Comparison of ENCODE assay signal across 20 cellular contexts in the genomic region with DNA sequence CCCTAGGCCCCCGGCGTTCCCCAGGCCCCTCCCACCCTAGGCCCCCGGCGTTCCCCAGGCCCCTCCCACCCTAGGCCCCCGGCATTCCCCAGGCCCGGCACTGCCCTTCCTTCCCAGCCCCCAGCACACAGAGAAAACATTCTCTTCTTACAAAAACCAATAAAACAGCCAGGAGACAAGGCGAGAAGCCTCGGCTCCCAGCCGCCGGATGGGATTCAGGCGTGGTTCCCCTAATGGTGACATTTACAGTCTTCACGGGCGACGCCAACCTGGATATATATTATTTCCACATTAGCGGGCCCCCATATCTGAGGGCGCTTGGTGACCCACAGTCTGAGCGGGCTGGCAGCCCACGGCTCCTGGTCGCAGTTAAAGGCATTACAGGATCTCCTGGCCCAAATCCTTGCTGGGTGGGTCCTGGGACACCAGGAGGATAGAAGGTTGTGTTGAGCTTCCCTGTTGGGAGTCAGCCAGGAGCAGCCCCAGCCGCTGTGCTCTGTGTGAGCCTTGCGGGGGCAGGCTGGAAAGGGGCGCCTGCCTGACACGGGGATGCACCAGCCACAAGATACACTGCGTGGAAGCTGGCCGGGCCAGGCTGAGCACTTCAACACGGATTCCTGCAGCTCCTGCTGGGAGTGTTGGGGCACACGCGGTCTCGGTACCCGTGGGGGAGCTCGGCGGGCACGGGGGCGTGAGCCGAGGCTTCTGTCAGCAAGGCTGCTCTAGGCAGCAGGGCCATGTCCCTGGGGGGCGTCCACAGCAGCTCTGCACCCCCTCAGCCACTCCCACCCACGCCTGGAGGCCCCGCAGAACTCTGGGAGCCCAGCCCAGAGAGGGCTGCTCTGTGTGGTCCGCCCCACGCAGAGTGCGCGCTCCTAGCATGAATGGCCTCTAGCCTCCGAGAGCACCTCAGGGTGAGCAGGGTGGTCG.
DNase-seq lines count a peak whose midpoint lies in the region; ATAC-seq and TF ChIP-seq lines count a peak whose summit lies in the region.
"Had no signal": no experiment of that assay in that cellular context is flagged by ENCODE, and none has a peak within 500 bp of the region (broad histone marks: within the 10 kb centered on the region; RNA-seq: fewer than 3 reads in every experiment).

No MANE protein-coding gene starts in this region.

- H3K4me3 Mint-ChIP-seq in T-cell (no peak overlapping the region), immature natural killer cell (no peak overlapping the region)
- H3K4me3 Mint-ChIP-seq: activated naive CD8-positive, alpha-beta T cell treated with anti-CD3 and anti-CD28 coated beads, Interleukin-2, amount 50 U/mL, for 24 hours; stimulated activated effector memory CD8-positive, alpha-beta T cell treated with anti-CD3 and anti-CD28 coated beads, Interleukin-12 subunit alpha, Interleukin-12 subunit beta, amount 100 ng/mL, for 72 hours had no signal

- H3K27ac ChIP-seq in cardiac muscle cell (peak overlapping the region; percentile 62), right cardiac atrium (ENCODE audit: low read length) (no peak overlapping the region), adrenal gland (no peak overlapping the region), body of pancreas (no peak overlapping the region)
- H3K27ac ChIP-seq: C4-2B, gastroesophageal sphincter, KMS-11, ovary, upper lobe of left lung had no signal

- H3K36me3 ChIP-seq in cardiac muscle cell (no peaks in the 10 kb centered on the region), mucosa of descending colon (ENCODE audit: low read depth) (no peaks in the 10 kb centered on the region), adrenal gland (replicated peaks in 1 of 2) (no peaks in the 10 kb centered on the region), body of pancreas (replicated peaks in 1 of 2; ENCODE audit: insufficient read depth in 1 of 2, low read depth in 2 of 2) (peaks cover 0 to 3% of the 10 kb centered on the region in 2 donors)
- H3K36me3 ChIP-seq: ovary had no signal

- no peaks in the 10 kb centered on the region for H3K27me3 Mint-ChIP-seq in T-cell
- no peaks in the 10 kb centered on the region for H3K27me3 Mint-ChIP-seq in immature natural killer cell (ENCODE audit: low read depth in 3 of 3)
- H3K27me3 Mint-ChIP-seq: activated naive CD8-positive, alpha-beta T cell treated with anti-CD3 and anti-CD28 coated beads, Interleukin-2, amount 50 U/mL, for 24 hours had no signal

- H3K9me3 Mint-ChIP-seq in T-cell (no peaks in the 10 kb centered on the region), immature natural killer cell (peaks cover 0 to 4% (median under 1%) of the 10 kb centered on the region in 6 donors)
- H3K9me3 Mint-ChIP-seq: activated naive CD8-positive, alpha-beta T cell treated with anti-CD3 and anti-CD28 coated beads, Interleukin-2, amount 50 U/mL, for 24 hours; stimulated activated effector memory CD8-positive, alpha-beta T cell treated with anti-CD3 and anti-CD28 coated beads, Interleukin-12 subunit alpha, Interleukin-12 subunit beta, amount 100 ng/mL, for 72 hours had no signal

- H3K4me3 ChIP-seq in cardiac muscle cell: peak overlapping the region; percentile 3
- H3K4me3 ChIP-seq in right cardiac atrium (ENCODE audit: low read length): no peak overlapping the region
- no peak overlapping the region for H3K4me3 ChIP-seq in mucosa of descending colon
- no peak overlapping the region for H3K4me3 ChIP-seq in adrenal gland
- H3K4me3 ChIP-seq in body of pancreas: no peak overlapping the region
- H3K4me3 ChIP-seq: gastroesophageal sphincter, ovary had no signal

- intact Hi-C loops in left ventricle myocardium superior (cut with micrococcal nuclease): no loop called here
- intact Hi-C loops in right cardiac atrium (cut with DNase I): no loop called here
- intact Hi-C loops in mucosa of descending colon (cut with DNase I, micrococcal nuclease): no loop called here
- intact Hi-C loops in adrenal gland (cut with DNase I): no loop called here
- intact Hi-C loops in body of pancreas (cut with DNase I): no loop called here

- POLR2A ChIA-PET in T-cell (lab: Charles Lee): no interaction called here

- no peaks in the 10 kb centered on the region for H3K27me3 ChIP-seq in cardiac muscle cell
- no peaks in the 10 kb centered on the region for H3K27me3 ChIP-seq in right cardiac atrium (ENCODE audit: control insufficient read depth, insufficient read depth)
- H3K27me3 ChIP-seq in adrenal gland: no peaks in the 10 kb centered on the region
- H3K27me3 ChIP-seq in body of pancreas: no peaks in the 10 kb centered on the region
- H3K27me3 ChIP-seq: gastroesophageal sphincter, ovary, upper lobe of left lung had no signal

- H3K9me3 ChIP-seq in cardiac muscle cell (ENCODE audit: low read depth) (no peaks in the 10 kb centered on the region), right cardiac atrium (ENCODE audit: control insufficient read depth, low read length) (no peaks in the 10 kb centered on the region), mucosa of descending colon (peaks cover 13% of the 10 kb centered on the region), adrenal gland (replicated peaks in 1 of 3) (no peaks in the 10 kb centered on the region), body of pancreas (peaks cover 0 to 10% (median 0%) of the 10 kb centered on the region in 3 donors)
- H3K9me3 ChIP-seq: ovary had no signal

- H3K36me3 Mint-ChIP-seq in T-cell (peaks cover 10% of the 10 kb centered on the region), immature natural killer cell (no peaks in the 10 kb centered on the region)
- H3K36me3 Mint-ChIP-seq: stimulated activated effector memory CD8-positive, alpha-beta T cell treated with anti-CD3 and anti-CD28 coated beads, Interleukin-12 subunit alpha, Interleukin-12 subunit beta, amount 100 ng/mL, for 72 hours had no signal

- CTCF ChIA-PET in T-cell (lab: Charles Lee): no interaction called here

- H3K27ac Mint-ChIP-seq in T-cell (no peak overlapping the region), immature natural killer cell (no peak overlapping the region)
- H3K27ac Mint-ChIP-seq: activated naive CD8-positive, alpha-beta T cell treated with anti-CD3 and anti-CD28 coated beads, Interleukin-2, amount 50 U/mL, for 24 hours; stimulated activated effector memory CD8-positive, alpha-beta T cell treated with anti-CD3 and anti-CD28 coated beads, Interleukin-12 subunit alpha, Interleukin-12 subunit beta, amount 100 ng/mL, for 72 hours had no signal

- DNase-seq in cardiac muscle cell (ENCODE audit: low read depth in 1 of 2, low spot score in 1 of 2): peak in 1 of 2 donors; percentile 16
- no peak for DNase-seq in left ventricle myocardium superior
- peak; percentile 10 to 45 (median 35) for DNase-seq in right cardiac atrium
- peak in 2 of 3 donors; percentile 5 to 34 for DNase-seq in mucosa of descending colon
- no peak for DNase-seq in T-cell
- no peak for DNase-seq in immature natural killer cell
- no peak for DNase-seq in adrenal gland
- no peak for DNase-seq in body of pancreas
- DNase-seq: activated naive CD8-positive, alpha-beta T cell treated with anti-CD3 and anti-CD28 coated beads, Interleukin-2, amount 50 U/mL, for 24 hours; activated T-cell treated with anti-CD3 and anti-CD28 coated beads, Interleukin-2, amount 50 U/mL, for 48 hours; DMS53; NCI-H1105; NCI-H774 had no signal

- 52% methylated on average over 42 of the region's 44 CpGs for WGBS in right cardiac atrium
- 71 to 84% (median 75%) methylated on average over 12 to 42 of the region's 44 CpGs for WGBS in adrenal gland, 4 donors
- WGBS in body of pancreas, 2 donors: 83 to 95% methylated on average over 14 to 38 of the region's 44 CpGs

- TF ChIP-seq POLR2A in adrenal gland (IDR thresholded peaks at IDR 0.05): no peak
- TF ChIP-seq POLR2A in body of pancreas (IDR thresholded peaks at IDR 0.05): no peak

- no peaks in the 10 kb centered on the region for H3K4me1 Mint-ChIP-seq in T-cell
- no peaks in the 10 kb centered on the region for H3K4me1 Mint-ChIP-seq in immature natural killer cell
- H3K4me1 Mint-ChIP-seq: activated naive CD8-positive, alpha-beta T cell treated with anti-CD3 and anti-CD28 coated beads, Interleukin-2, amount 50 U/mL, for 24 hours had no signal

- no peak for ATAC-seq in left ventricle myocardium superior
- no peak for ATAC-seq in right cardiac atrium
- no peak for ATAC-seq in mucosa of descending colon
- no peak for ATAC-seq in T-cell (replicated peaks in 1 of 4)
- no peak for ATAC-seq in body of pancreas
- ATAC-seq: activated naive CD8-positive, alpha-beta T cell treated with anti-CD3 and anti-CD28 coated beads, Interleukin-2, amount 50 U/mL, for 24 hours; gastroesophageal sphincter; Panc1; stimulated activated effector memory CD8-positive, alpha-beta T cell treated with anti-CD3 and anti-CD28 coated beads, Interleukin-12 subunit alpha, Interleukin-12 subunit beta, amount 100 ng/mL, for 72 hours had no signal

- H3K4me1 ChIP-seq in cardiac muscle cell (ENCODE audit: low read depth): peaks cover 4% of the 10 kb centered on the region
- no peaks in the 10 kb centered on the region for H3K4me1 ChIP-seq in right cardiac atrium (ENCODE audit: control insufficient read depth, insufficient read depth, low read length)
- no peaks in the 10 kb centered on the region for H3K4me1 ChIP-seq in mucosa of descending colon (ENCODE audit: low read depth)
- no peaks in the 10 kb centered on the region for H3K4me1 ChIP-seq in adrenal gland (replicated peaks in 1 of 2)
- no peaks in the 10 kb centered on the region for H3K4me1 ChIP-seq in body of pancreas
- H3K4me1 ChIP-seq: gastroesophageal sphincter, upper lobe of left lung had no signal

- TF ChIP-seq CTCF in cardiac muscle cell (IDR thresholded peaks at IDR 0.05; ENCODE audit: low read depth, low read length) (no peak), mucosa of descending colon (IDR thresholded peaks at IDR 0.05) (no peak), adrenal gland (IDR thresholded peaks at IDR 0.05) (no peak), body of pancreas (IDR thresholded peaks at IDR 0.05) (no peak)

Comparison
In these comparisons a context has a peak if more than half of its experiments do, and no peak if none do; other contexts are left out.
1. DNase-seq: peak in right cardiac atrium (3 of 3) and mucosa of descending colon (2 of 3); none in left ventricle myocardium superior (single experiment), T-cell (0 of 34), immature natural killer cell (0 of 3), adrenal gland (0 of 7) and body of pancreas (0 of 4).